In the genomic region with DNA sequence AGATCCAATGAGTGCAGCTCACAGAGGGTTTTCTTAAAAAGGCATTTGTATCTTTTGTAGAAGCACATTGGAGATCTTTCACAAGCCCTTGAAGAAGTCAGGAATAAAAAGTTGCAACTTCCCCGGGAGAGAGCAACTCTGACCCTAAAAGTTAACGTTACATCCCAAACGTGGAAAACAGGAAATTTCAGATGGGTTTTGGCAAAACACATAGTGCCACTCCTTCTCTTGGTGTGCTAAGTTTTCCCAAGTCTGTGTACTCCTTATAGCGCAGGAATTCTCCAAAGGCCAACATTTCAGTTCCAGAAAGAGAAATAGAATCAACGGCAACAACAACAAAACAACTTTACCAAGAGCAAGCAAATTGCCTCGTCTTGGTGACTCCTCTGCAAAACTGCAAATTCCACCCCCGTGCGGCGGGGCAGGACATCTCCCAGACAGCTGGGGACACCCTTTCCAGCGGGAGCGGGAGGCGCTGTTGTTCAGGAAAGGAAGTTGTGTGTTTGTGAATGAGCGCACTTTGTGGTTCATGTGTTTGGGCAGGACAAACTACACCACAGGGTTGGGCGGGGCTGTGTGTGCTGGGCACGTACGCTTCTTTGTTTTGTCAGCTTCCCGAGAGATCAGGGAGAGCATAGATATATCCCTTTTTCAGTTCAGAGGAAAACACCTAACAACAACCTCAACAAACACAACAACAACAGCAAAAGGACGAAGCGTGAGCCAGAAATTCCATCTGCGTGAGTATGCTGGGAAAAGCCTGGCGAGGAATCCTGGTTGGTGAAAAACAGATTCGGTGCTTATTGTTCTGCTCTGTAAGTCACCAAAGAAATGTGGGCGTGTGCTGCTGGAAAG, we compare ENCODE assay signal across 8 cellular contexts.
DNase-seq lines count a peak whose midpoint lies in the region; ATAC-seq, FAIRE-seq and TF ChIP-seq lines count a peak whose summit lies in the region.

No MANE protein-coding gene starts in this region.

- dilution Hi-C loops in IMR-90 (cut with HindIII; ENCODE audit: low sequenced_read_pairs, unreplicated experiment), result no loop called here
- dilution Hi-C loops in keratinocyte (cut with MboI; ENCODE audit: extremely low pct_ligation_motif_present, low sequenced_read_pairs), result no loop called here

- H3K27ac ChIP-seq in AG04450 (ENCODE audit: low read depth, low read length) (peak overlapping the region; percentile 98), IMR-90 (ENCODE audit: insufficient read depth, low read length) (peak overlapping the region; percentile 89), keratinocyte (ENCODE audit: control insufficient read depth, insufficient read depth, low read length) (peak overlapping the region; percentile 100), subcutaneous abdominal adipose tissue (ENCODE audit: low read depth, low read length) (peak overlapping the region; percentile 95)

- H3K4me1 ChIP-seq in IMR-90 (ENCODE audit: control insufficient read depth, insufficient read depth, low read length) (peaks cover 22% of the 10 kb centered on the region), keratinocyte (ENCODE audit: control insufficient read depth, extremely low read depth, insufficient read depth, low read length) (peaks cover 43% of the 10 kb centered on the region), subcutaneous abdominal adipose tissue (ENCODE audit: control insufficient read depth in 5 of 5, insufficient read depth in 5 of 5, low read length in 5 of 5) (peaks cover 19 to 59% (median 48%) of the 10 kb centered on the region in 5 donors)

- peak overlapping the region; percentile 68; the same call in 2 of the 3 replicates for H2BK15ac ChIP-seq in IMR-90 (ENCODE audit: low read depth, low read length)

- peak overlapping the region; percentile 76 for H3K18ac ChIP-seq in IMR-90 (ENCODE audit: low read depth, low read length)

- H3K9me3 ChIP-seq in AG04450 (ENCODE audit: control insufficient read depth, insufficient read depth, low read length) (peaks cover 3% of the 10 kb centered on the region; the same call in 1 of the 2 replicates), IMR-90 (ENCODE audit: control insufficient read depth, insufficient read depth, low read length) (no peaks in the 10 kb centered on the region), keratinocyte (ENCODE audit: control insufficient read depth, low read depth, low read length) (no peaks in the 10 kb centered on the region), subcutaneous abdominal adipose tissue (ENCODE audit: control insufficient read depth in 5 of 5, low read length in 5 of 5) (no peaks in the 10 kb centered on the region)

- H2BK120ac ChIP-seq in IMR-90 (ENCODE audit: low read depth, low read length), result peak overlapping the region; percentile 84

- no peak for TF ChIP-seq POLR2A in IMR-90 (IDR thresholded peaks at IDR 0.05; ENCODE audit: low read depth, low read length)

- H3K4ac ChIP-seq in IMR-90 (ENCODE audit: low read depth, low read length), result peak overlapping the region; percentile 89

- peaks cover 0 to 11% of the 10 kb centered on the region in 2 experiments; a peak in 2 of 4 replicates for H3K79me1 ChIP-seq in IMR-90 (ENCODE audit: low read depth in 1 of 2, low read length in 2 of 2)

- in situ Hi-C loops in IMR-90 (cut with MboI; ENCODE audit: low sequenced_read_pairs), result loop anchor here (10.0 kb wide), 2 partner anchors 158 to 308 kb away; no protein-coding TSS in a partner anchor
- in situ Hi-C loops in astrocyte of the spinal cord (cut with HindIII; ENCODE audit: low sequenced_read_pairs), result no loop called here

- H2AK9ac ChIP-seq in IMR-90 (replicated peaks; ENCODE audit: low read depth, low read length, poor library complexity), result peak overlapping the region; percentile 68

- H3K36me3 ChIP-seq in IMR-90 (ENCODE audit: control insufficient read depth, insufficient read depth, low read length), result no peaks in the 10 kb centered on the region
- H3K36me3 ChIP-seq in keratinocyte (ENCODE audit: control insufficient read depth in 2 of 2, extremely low read depth in 1 of 2, insufficient read depth in 2 of 2, low read length in 2 of 2), result no peaks in the 10 kb centered on the region
- H3K36me3 ChIP-seq in subcutaneous abdominal adipose tissue (ENCODE audit: control insufficient read depth in 5 of 5, insufficient read depth in 5 of 5, low read length in 5 of 5), result no peaks in the 10 kb centered on the region

- FAIRE-seq in keratinocyte (lab: Jason Lieb, UNC), result peak; percentile 90

- intact Hi-C loops in IMR-90 (cut with micrococcal nuclease), result loop anchor here (5.0 to 10.0 kb wide), 3 partner anchors 385 to 1188 kb away; no protein-coding TSS in a partner anchor

- BruUV-seq in IMR-90 (replicated peaks; lab: Mats Ljungman, UMichigan), result TSS peak; percentile 96

- CTCF ChIA-PET in AG04450 (lab: Charles Lee), result no interaction called here
- CTCF ChIA-PET in IMR-90 (lab: Yijun Ruan, JAX), result no interaction called here

- H3K4me3 ChIP-seq in AG04450 (ENCODE audit: low read depth, low read length) (no peak overlapping the region), IMR-90 (ENCODE audit: insufficient read depth, low read depth, low read length) (no peak overlapping the region), astrocyte of the spinal cord (ENCODE audit: low read depth, low read length) (peak overlapping the region; percentile 22), keratinocyte (ENCODE audit: control insufficient read depth in 2 of 3, extremely low read depth in 1 of 3, insufficient read depth in 2 of 3, low read depth in 1 of 3, low read length in 3 of 3) (peak overlapping the region; percentile 6 to 68 (median 55)), subcutaneous abdominal adipose tissue (ENCODE audit: low read depth in 1 of 5, low read length in 5 of 5) (peak overlapping the region; percentile 30 to 68 (median 50))

- peak overlapping the region; percentile 81 for H2AK5ac ChIP-seq in IMR-90 (ENCODE audit: low read depth, low read length)

- no peaks in the 10 kb centered on the region for H3K79me2 ChIP-seq in keratinocyte (ENCODE audit: control insufficient read depth, insufficient read depth, low read length)

- H4K20me1 ChIP-seq in IMR-90 (ENCODE audit: insufficient read depth, low read length) (peaks cover 3% of the 10 kb centered on the region), keratinocyte (ENCODE audit: control insufficient read depth, extremely low read depth, insufficient read depth, low read length) (no peaks in the 10 kb centered on the region)

- ATAC-seq in IMR-90 (ENCODE audit: low read depth), result peak; percentile 58
- no peak for ATAC-seq in HG03457 (IDR thresholded peaks at IDR 0.05; ENCODE audit: unreplicated experiment)

- H4K8ac ChIP-seq in IMR-90 (ENCODE audit: low read depth in 2 of 2, low read length in 2 of 2), result peak overlapping the region; percentile 60 to 90

- H4K91ac ChIP-seq in IMR-90 (ENCODE audit: insufficient read depth, low read depth, low read length), result peak overlapping the region; percentile 92

- TF ChIP-seq RAD21 in IMR-90 (IDR thresholded peaks at IDR 0.05; ENCODE audit: low read length), result no peak

- peak overlapping the region; percentile 3; the same call in 1 of the 2 replicates for H3K9ac ChIP-seq in IMR-90 (ENCODE audit: low read depth, low read length)
- H3K9ac ChIP-seq in keratinocyte (ENCODE audit: control insufficient read depth, extremely low read depth, insufficient read depth, low read length), result peak overlapping the region; percentile 89
- H3K9ac ChIP-seq in subcutaneous abdominal adipose tissue (ENCODE audit: low read length in 5 of 5), result peak overlapping the region in 4 of 5 donors; percentile 34 to 89 (median 68)

- peak overlapping the region; percentile 96 for H2BK5ac ChIP-seq in IMR-90 (ENCODE audit: low read depth, low read length, poor library complexity, severe bottlenecking)

- H3K4me2 ChIP-seq in IMR-90 (ENCODE audit: low read depth, low read length) (peak overlapping the region; percentile 13), keratinocyte (ENCODE audit: control insufficient read depth, extremely low read depth, insufficient read depth, low read depth, low read length) (peak overlapping the region; percentile 92)

- no peak for TF ChIP-seq CTCF in AG04450 (IDR thresholded peaks at IDR 0.05; ENCODE audit: low read depth, low read length)
- 0 out of 2 replicates have a peak, but pooled peaks have one; percentile 15 for TF ChIP-seq CTCF in IMR-90 (conservative IDR thresholded peaks at IDR 0.05; ENCODE audit: low read depth, low read length)
- TF ChIP-seq CTCF in astrocyte of the spinal cord (IDR thresholded peaks at IDR 0.05; ENCODE audit: low read depth, low read length), result peak; percentile 53
- peak; percentile 83 to 98 (median 91) for TF ChIP-seq CTCF in keratinocyte (optimal IDR thresholded peaks at IDR 0.05 in 1 of 3, IDR thresholded peaks at IDR 0.05 in 1 of 3, conservative IDR thresholded peaks at IDR 0.05 in 1 of 3; ENCODE audit: extremely low read depth in 1 of 3, insufficient read depth in 2 of 3, low read length in 3 of 3)

- peak overlapping the region; percentile 66 for H4K5ac ChIP-seq in IMR-90 (ENCODE audit: low read depth, low read length)

- peak overlapping the region; percentile 96 for H2BK20ac ChIP-seq in IMR-90 (ENCODE audit: low read depth, low read length)

- WGBS in IMR-90 (ENCODE audit: extremely low coverage in 2 of 2, insufficient read length in 1 of 2), 2 experiments, result 57% methylated on average over 5 of the region's 23 CpGs; no CpG with 5 or more reads in 1 of the 2 experiments

- H3K23ac ChIP-seq in IMR-90 (ENCODE audit: low read depth, low read length), result peak overlapping the region; percentile 91

- peak; percentile 91 for DNase-seq in AG04450 (ENCODE audit: low read depth, low spot score)
- DNase-seq in IMR-90, result peak; percentile 93
- peak; percentile 97 for DNase-seq in astrocyte of the spinal cord (ENCODE audit: low read depth, low spot score)
- DNase-seq in keratinocyte (ENCODE audit: low read depth, low spot score), result peak; percentile 95
- DNase-seq in HPDE6-E6E7 (ENCODE audit: extremely low spot score), result no peak
- DNase-seq in stimulated activated CD4-positive, alpha-beta T cell treated with anti-CD3 and anti-CD28 coated beads, Interleukin-4, amount 100 ng/mL, for 24 hours, result no peak

- POLR2A ChIA-PET in AG04450 (lab: Yijun Ruan, JAX), result interaction anchor here (0.6 to 2.4 kb wide), 6 partner anchors 15 to 317 kb away, joined by 3 to 13 read pairs (median 4); partner anchors contain the start of gene KLF6
- POLR2A ChIA-PET in IMR-90 (lab: Charles Lee; ENCODE audit: unreplicated experiment), result no interaction called here

- peak overlapping the region; percentile 59 for H3K14ac ChIP-seq in IMR-90 (replicated peaks; ENCODE audit: low read depth, low read length)

- peak overlapping the region; percentile 77 for H2AFZ ChIP-seq in IMR-90 (replicated peaks; ENCODE audit: low read length, poor library complexity)
- H2AFZ ChIP-seq in keratinocyte (ENCODE audit: control insufficient read depth, low read length), result peak overlapping the region; percentile 70

- peak overlapping the region; percentile 38 for H3K56ac ChIP-seq in IMR-90 (ENCODE audit: extremely low read depth, insufficient read depth, low read length)

- H3K9me1 ChIP-seq in IMR-90 (ENCODE audit: insufficient read depth, low read length) (peaks cover 20% of the 10 kb centered on the region), keratinocyte (ENCODE audit: control insufficient read depth, extremely low read depth, insufficient read depth, low read length) (no peaks in the 10 kb centered on the region)

- H3K27me3 ChIP-seq in AG04450 (ENCODE audit: control insufficient read depth, insufficient read depth, low read length) (no peaks in the 10 kb centered on the region), IMR-90 (ENCODE audit: control insufficient read depth, insufficient read depth, low read length) (no peaks in the 10 kb centered on the region), keratinocyte (ENCODE audit: control insufficient read depth, extremely low read depth, insufficient read depth, low read length) (no peaks in the 10 kb centered on the region), subcutaneous abdominal adipose tissue (ENCODE audit: control insufficient read depth in 5 of 5, insufficient read depth in 4 of 5, low read length in 5 of 5) (no peaks in the 10 kb centered on the region)

Comparison
In these comparisons a context has a peak if more than half of its experiments do, and no peak if none do; other contexts are left out.
1. DNase-seq: peak in AG04450 (single experiment), IMR-90 (single experiment), astrocyte of the spinal cord (single experiment) and keratinocyte (single experiment); none in HPDE6-E6E7 (single experiment) and stimulated activated CD4-positive, alpha-beta T cell treated with anti-CD3 and anti-CD28 coated beads, Interleukin-4, amount 100 ng/mL, for 24 hours (single experiment).
2. H3K4me3 ChIP-seq: peak in astrocyte of the spinal cord (single experiment), keratinocyte (3 of 3) and subcutaneous abdominal adipose tissue (5 of 5); none in AG04450 (single experiment) and IMR-90 (single experiment).
3. H3K9ac ChIP-seq: peak in every context shown above with its lines; median percentile 89 in keratinocyte; 68 in subcutaneous abdominal adipose tissue; 3 in IMR-90.
4. Peak in every context shown above with its lines, with median percentiles within 50 percentile points of each other: H3K27ac ChIP-seq.